In genomic region chr2:67012165-67012564, GRCh38 we compare ENCODE assay signal across 30 cellular contexts.
"Had no signal": no experiment of that assay in that cellular context is flagged by ENCODE, and none has a peak within 500 bp of the region (broad histone marks: within the 10 kb centered on the region; RNA-seq: fewer than 3 reads in every experiment).

No MANE protein-coding gene starts in this region.

- H3K9me3 ChIP-seq: breast epithelium, esophagus muscularis mucosa, gastroesophageal sphincter had no signal

- ATAC-seq: activated CD4-positive, CD25-positive, alpha-beta regulatory T cell treated with anti-CD3 and anti-CD28 coated beads, Interleukin-2, amount 50 U/mL, for 24 hours; activated CD8-positive, alpha-beta T cell treated with anti-CD3 and anti-CD28 coated beads for 36 hours; activated T-cell treated with anti-CD3 and anti-CD28 coated beads, Interleukin-2, amount 50 U/mL, for 4 hours; activated T-helper 17 cell treated with anti-CD3 and anti-CD28 coated beads, Interleukin-2, amount 50 U/mL, for 72 hours; gastroesophageal sphincter; T-helper 17 cell had no signal

- H3K4me3 ChIP-seq: breast epithelium, cardiac muscle cell, coronary artery, dorsolateral prefrontal cortex, esophagus muscularis mucosa, gastroesophageal sphincter had no signal

- H3K27ac ChIP-seq: breast epithelium, cardiac muscle cell, coronary artery, dorsolateral prefrontal cortex, esophagus muscularis mucosa, gastroesophageal sphincter, WERI-Rb-1 had no signal

- H3K36me3 ChIP-seq: breast epithelium, cardiac muscle cell, esophagus muscularis mucosa, gastroesophageal sphincter, WERI-Rb-1 had no signal

- DNase-seq: activated B cell treated with CpG ODN at 0.5 μM for 24 hours; activated CD4-positive, alpha-beta T cell treated with anti-CD3 and anti-CD28 coated beads for 48 hours; activated CD4-positive, alpha-beta T cell treated with anti-CD3 and anti-CD28 coated beads, Interleukin-2, amount 50 U/mL, for 1 hour; activated CD4-positive, alpha-beta T cell treated with anti-CD3 and anti-CD28 coated beads, Interleukin-2, amount 50 U/mL, for 48 hours; activated CD8-positive, alpha-beta memory T cell treated with anti-CD3 and anti-CD28 coated beads for 24 hours; activated CD8-positive, alpha-beta T cell treated with anti-CD3 and anti-CD28 coated beads for 36 hours; activated effector memory CD4-positive, alpha-beta T cell treated with Interleukin-2 at 50 U/mL for 16 hours; activated gamma-delta T cell treated with Interleukin-2 at 50 U/mL for 16 hours; activated naive CD4-positive, alpha-beta T cell treated with anti-CD3 and anti-CD28 coated beads, Interleukin-2, amount 50 U/mL, for 16 hours; activated naive CD4-positive, alpha-beta T cell treated with Interleukin-2 at 50 U/mL for 16 hours; activated T-cell treated with anti-CD3 and anti-CD28 coated beads, Interleukin-2, amount 50 U/mL, for 4 hours; amygdala; aorta; central memory CD4-positive, alpha-beta T cell; dorsolateral prefrontal cortex; effector memory CD4-positive, alpha-beta T cell; endodermal cell; erythroblast; foreskin melanocyte; T-helper 1 cell; T-helper 17 cell; T1000; WERI-Rb-1 had no signal

- H3K27me3 ChIP-seq: breast epithelium, cardiac muscle cell, esophagus muscularis mucosa, gastroesophageal sphincter had no signal

- H3K4me1 ChIP-seq: breast epithelium, esophagus muscularis mucosa, gastroesophageal sphincter had no signal
